14 cellular contexts compared by ENCODE assay signal in the genomic region with DNA sequence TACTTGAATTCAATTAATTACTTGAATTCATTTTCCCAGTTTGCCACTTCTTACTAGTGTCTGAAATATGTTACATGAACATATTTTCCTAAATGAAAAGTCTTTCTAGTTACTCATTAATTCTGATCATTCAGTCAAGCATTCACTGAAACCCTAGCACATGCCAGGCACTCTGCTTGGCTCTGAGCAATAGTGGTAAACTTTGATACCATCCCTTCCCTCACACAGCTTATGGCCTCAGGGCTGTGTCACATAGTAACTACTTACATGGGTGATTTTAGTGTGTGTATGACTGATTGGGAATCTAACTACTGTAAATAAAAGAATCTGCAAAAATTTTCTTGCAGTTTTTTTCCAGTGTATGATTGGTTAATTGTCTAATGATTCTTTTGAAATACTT. TPM values are rescaled to one million over a fixed set of nuclear protein-coding genes. Genes with fewer than 3 reads are reported as not detected.
DNase-seq lines count a peak whose midpoint lies in the region; ATAC-seq, FAIRE-seq and TF ChIP-seq lines count a peak whose summit lies in the region.
"Had no signal": no experiment of that assay in that cellular context is flagged by ENCODE, and none has a peak within 500 bp of the region (broad histone marks: within the 10 kb centered on the region; RNA-seq: fewer than 3 reads in every experiment).

No MANE protein-coding gene starts in this region.

- peaks cover 3% of the 10 kb centered on the region for H3K36me3 Mint-ChIP-seq in CD4-positive, CD25-positive, alpha-beta regulatory T cell
- peaks cover 23% of the 10 kb centered on the region for H3K36me3 Mint-ChIP-seq in activated CD4-positive, alpha-beta T cell treated with anti-CD3 and anti-CD28 coated beads, Interleukin-2, amount 10 ng/mL, durations not matched to agents 7 days and 5 days (ENCODE audit: low read depth)

- no peak overlapping the region for H3K18ac ChIP-seq in IMR-90 (ENCODE audit: low read depth, low read length)

- POLR2A ChIA-PET in IMR-90 (lab: Charles Lee; ENCODE audit: unreplicated experiment): no interaction called here
- POLR2A ChIA-PET in activated CD4-positive, alpha-beta T cell treated with anti-CD3 and anti-CD28 coated beads, Interleukin-2, amount 10 ng/mL, durations not matched to agents 7 days and 5 days (lab: Charles Lee): no interaction called here

- peaks cover 91% of the 10 kb centered on the region for H3K79me2 ChIP-seq in keratinocyte (ENCODE audit: control insufficient read depth, insufficient read depth, low read length)

- H3K27me3 Mint-ChIP-seq in CD4-positive, CD25-positive, alpha-beta regulatory T cell: no peaks in the 10 kb centered on the region
- no peaks in the 10 kb centered on the region for H3K27me3 Mint-ChIP-seq in activated CD4-positive, alpha-beta T cell treated with anti-CD3 and anti-CD28 coated beads, Interleukin-2, amount 10 ng/mL, durations not matched to agents 7 days and 5 days

- H3K9ac ChIP-seq in IMR-90 (ENCODE audit: low read depth, low read length) (no peak overlapping the region), keratinocyte (ENCODE audit: control insufficient read depth, extremely low read depth, insufficient read depth, low read length) (no peak overlapping the region)

- dilution Hi-C loops in IMR-90 (cut with HindIII; ENCODE audit: low sequenced_read_pairs, unreplicated experiment) (no loop called here), keratinocyte (cut with MboI; ENCODE audit: extremely low pct_ligation_motif_present, low sequenced_read_pairs) (no loop called here)

- peaks cover 2% of the 10 kb centered on the region for H3K36me3 ChIP-seq in CD4-positive, CD25-positive, alpha-beta regulatory T cell (ENCODE audit: control insufficient read depth, insufficient read depth, low read length)
- H3K36me3 ChIP-seq in IMR-90 (ENCODE audit: control insufficient read depth, insufficient read depth, low read length): no peaks in the 10 kb centered on the region
- peaks cover 2 to 8% of the 10 kb centered on the region in 2 experiments for H3K36me3 ChIP-seq in keratinocyte (ENCODE audit: control insufficient read depth in 2 of 2, extremely low read depth in 1 of 2, insufficient read depth in 2 of 2, low read length in 2 of 2)
- H3K36me3 ChIP-seq: vagina had no signal

- peaks cover 18% of the 10 kb centered on the region for H3K4me1 ChIP-seq in CD4-positive, CD25-positive, alpha-beta regulatory T cell (ENCODE audit: control insufficient read depth, insufficient read depth, low read length, poor library complexity, severe bottlenecking)
- H3K4me1 ChIP-seq in IMR-90 (ENCODE audit: control insufficient read depth, insufficient read depth, low read length): peaks cover 6% of the 10 kb centered on the region; the same call in 1 of the 2 replicates
- H3K4me1 ChIP-seq in keratinocyte (ENCODE audit: control insufficient read depth, extremely low read depth, insufficient read depth, low read length): peaks cover 15% of the 10 kb centered on the region

- H3K27me3 ChIP-seq in CD4-positive, CD25-positive, alpha-beta regulatory T cell (ENCODE audit: control insufficient read depth, insufficient read depth, low read length): no peaks in the 10 kb centered on the region
- no peaks in the 10 kb centered on the region for H3K27me3 ChIP-seq in IMR-90 (ENCODE audit: control insufficient read depth, insufficient read depth, low read length)
- no peaks in the 10 kb centered on the region for H3K27me3 ChIP-seq in keratinocyte (ENCODE audit: control insufficient read depth, extremely low read depth, insufficient read depth, low read length)
- H3K27me3 ChIP-seq: vagina had no signal

- no peak for DNase-seq in CD4-positive, CD25-positive, alpha-beta regulatory T cell
- DNase-seq in IMR-90 (peak; percentile 11), keratinocyte (ENCODE audit: low read depth, low spot score) (no peak), D341Med (ENCODE audit: low spot score) (no peak), frontal cortex (ENCODE audit: low spot score in 2 of 2) (no peak)
- no peak for DNase-seq in stimulated activated CD4-positive, alpha-beta T cell treated with anti-CD3 and anti-CD28 coated beads, Interleukin-12 subunit alpha, Interleukin-12 subunit beta, amount 100 ng/mL, for 4 hours
- no peak for DNase-seq in activated CD4-positive, alpha-beta T cell treated with anti-CD3 and anti-CD28 coated beads, Interleukin-2, amount 10 ng/mL, durations not matched to agents 7 days and 5 days
- DNase-seq: activated T-cell treated with anti-CD3 and anti-CD28 coated beads, Interleukin-2, amount 50 U/mL, for 1 hour; NCI-H1092; psoas muscle; T-helper 2 cell had no signal

- no peak overlapping the region for H3K14ac ChIP-seq in IMR-90 (replicated peaks; ENCODE audit: low read depth, low read length)

- peaks cover 32 to 65% of the 10 kb centered on the region in 2 experiments for H3K79me1 ChIP-seq in IMR-90 (ENCODE audit: low read depth in 1 of 2, low read length in 2 of 2)

- no peak for TF ChIP-seq RAD21 in IMR-90 (IDR thresholded peaks at IDR 0.05; ENCODE audit: low read length)

- 0 out of 2 replicates have a peak, but pooled peaks cover 3% of the 10 kb centered on the region for H3K9me1 ChIP-seq in IMR-90 (ENCODE audit: insufficient read depth, low read length)
- H3K9me1 ChIP-seq in keratinocyte (ENCODE audit: control insufficient read depth, extremely low read depth, insufficient read depth, low read length): no peaks in the 10 kb centered on the region

- H4K91ac ChIP-seq in IMR-90 (ENCODE audit: insufficient read depth, low read depth, low read length): no peak overlapping the region

- H2BK5ac ChIP-seq in IMR-90 (ENCODE audit: low read depth, low read length, poor library complexity, severe bottlenecking): no peak overlapping the region

- H2BK120ac ChIP-seq in IMR-90 (ENCODE audit: low read depth, low read length): no peak overlapping the region

- ATAC-seq in CD4-positive, CD25-positive, alpha-beta regulatory T cell (ENCODE audit: low read depth in 2 of 2): no peak
- ATAC-seq in GM19395 (IDR thresholded peaks at IDR 0.05; ENCODE audit: unreplicated experiment): peak; percentile 45
- peak; percentile 51 for ATAC-seq in IMR-90 (ENCODE audit: low read depth)
- ATAC-seq: psoas muscle had no signal

- no peak for TF ChIP-seq POLR2A in IMR-90 (IDR thresholded peaks at IDR 0.05; ENCODE audit: low read depth, low read length)

- H3K9me3 ChIP-seq in CD4-positive, CD25-positive, alpha-beta regulatory T cell (ENCODE audit: control insufficient read depth in 2 of 2, low read length in 2 of 2): no peaks in the 10 kb centered on the region
- H3K9me3 ChIP-seq in IMR-90 (ENCODE audit: control insufficient read depth, insufficient read depth, low read length) (no peaks in the 10 kb centered on the region), keratinocyte (ENCODE audit: control insufficient read depth, low read depth, low read length) (no peaks in the 10 kb centered on the region)
- H3K9me3 ChIP-seq: psoas muscle, vagina had no signal

- no peak overlapping the region for H3K4ac ChIP-seq in IMR-90 (ENCODE audit: low read depth, low read length)

- no peak overlapping the region for H3K4me3 Mint-ChIP-seq in CD4-positive, CD25-positive, alpha-beta regulatory T cell
- H3K4me3 Mint-ChIP-seq in activated CD4-positive, alpha-beta T cell treated with anti-CD3 and anti-CD28 coated beads, Interleukin-2, amount 10 ng/mL, durations not matched to agents 7 days and 5 days: no peak overlapping the region

- H2AK9ac ChIP-seq in IMR-90 (replicated peaks; ENCODE audit: low read depth, low read length, poor library complexity): no peak overlapping the region

- no peak overlapping the region for H4K8ac ChIP-seq in IMR-90 (ENCODE audit: low read depth in 2 of 2, low read length in 2 of 2)

- H2AFZ ChIP-seq in IMR-90 (replicated peaks; ENCODE audit: low read length, poor library complexity): no peak overlapping the region
- H2AFZ ChIP-seq in keratinocyte (ENCODE audit: control insufficient read depth, low read length): no peak overlapping the region

- BruUV-seq in IMR-90 (replicated peaks; lab: Mats Ljungman, UMichigan): no TSS peak

- H3K56ac ChIP-seq in IMR-90 (ENCODE audit: extremely low read depth, insufficient read depth, low read length): no peak overlapping the region

- CTCF ChIA-PET in IMR-90 (lab: Yijun Ruan, JAX): no interaction called here
- CTCF ChIA-PET in activated CD4-positive, alpha-beta T cell treated with anti-CD3 and anti-CD28 coated beads, Interleukin-2, amount 10 ng/mL, durations not matched to agents 7 days and 5 days (lab: Charles Lee): no interaction called here

- no peak overlapping the region for H3K23ac ChIP-seq in IMR-90 (ENCODE audit: low read depth, low read length)

- in situ Hi-C loops in IMR-90 (cut with MboI; ENCODE audit: low sequenced_read_pairs): no loop called here

- no peak overlapping the region for H2BK20ac ChIP-seq in IMR-90 (ENCODE audit: low read depth, low read length)

- peak overlapping the region in 2 of 3 donors; percentile 9 to 17 for H3K27ac Mint-ChIP-seq in CD4-positive, CD25-positive, alpha-beta regulatory T cell
- H3K27ac Mint-ChIP-seq in activated CD4-positive, alpha-beta T cell treated with anti-CD3 and anti-CD28 coated beads, Interleukin-2, amount 10 ng/mL, durations not matched to agents 7 days and 5 days: no peak overlapping the region

- peaks cover 48 to 70% (median 54%) of the 10 kb centered on the region in 4 donors for H3K4me1 Mint-ChIP-seq in CD4-positive, CD25-positive, alpha-beta regulatory T cell
- peaks cover 26% of the 10 kb centered on the region for H3K4me1 Mint-ChIP-seq in activated CD4-positive, alpha-beta T cell treated with anti-CD3 and anti-CD28 coated beads, Interleukin-2, amount 10 ng/mL, durations not matched to agents 7 days and 5 days

- H4K20me1 ChIP-seq in IMR-90 (ENCODE audit: insufficient read depth, low read length) (no peaks in the 10 kb centered on the region; the same call in 1 of the 2 replicates), keratinocyte (ENCODE audit: control insufficient read depth, extremely low read depth, insufficient read depth, low read length) (peaks cover 4% of the 10 kb centered on the region)

- no peak overlapping the region for H3K27ac ChIP-seq in CD4-positive, CD25-positive, alpha-beta regulatory T cell (ENCODE audit: insufficient read depth, low read length, poor library complexity, severe bottlenecking)
- no peak overlapping the region for H3K27ac ChIP-seq in IMR-90 (ENCODE audit: insufficient read depth, low read length)
- H3K27ac ChIP-seq in keratinocyte (ENCODE audit: control insufficient read depth, insufficient read depth, low read length): no peak overlapping the region
- H3K27ac ChIP-seq: psoas muscle, vagina had no signal

- no peak overlapping the region for H4K5ac ChIP-seq in IMR-90 (ENCODE audit: low read depth, low read length)

- TF ChIP-seq CTCF in IMR-90 (conservative IDR thresholded peaks at IDR 0.05; ENCODE audit: low read depth, low read length) (no peak), keratinocyte (optimal IDR thresholded peaks at IDR 0.05 in 1 of 3, IDR thresholded peaks at IDR 0.05 in 1 of 3, conservative IDR thresholded peaks at IDR 0.05 in 1 of 3; ENCODE audit: extremely low read depth in 1 of 3, insufficient read depth in 2 of 3, low read length in 3 of 3) (no peak)

- H3K9me3 Mint-ChIP-seq in CD4-positive, CD25-positive, alpha-beta regulatory T cell: no peaks in the 10 kb centered on the region
- H3K9me3 Mint-ChIP-seq in activated CD4-positive, alpha-beta T cell treated with anti-CD3 and anti-CD28 coated beads, Interleukin-2, amount 10 ng/mL, durations not matched to agents 7 days and 5 days: no peaks in the 10 kb centered on the region

- no peak overlapping the region for H2AK5ac ChIP-seq in IMR-90 (ENCODE audit: low read depth, low read length)

- intact Hi-C loops in IMR-90 (cut with micrococcal nuclease): no loop called here

- no peak overlapping the region for H3K4me2 ChIP-seq in IMR-90 (ENCODE audit: low read depth, low read length)
- no peak overlapping the region for H3K4me2 ChIP-seq in keratinocyte (ENCODE audit: control insufficient read depth, extremely low read depth, insufficient read depth, low read depth, low read length)

- no peak overlapping the region for H2BK15ac ChIP-seq in IMR-90 (ENCODE audit: low read depth, low read length)

- peak; percentile 43 for FAIRE-seq in keratinocyte (lab: Jason Lieb, UNC)
- FAIRE-seq in frontal cortex (lab: Jason Lieb, UNC): no peak
- FAIRE-seq: GM12892 had no signal

- no peak overlapping the region for H3K4me3 ChIP-seq in CD4-positive, CD25-positive, alpha-beta regulatory T cell (ENCODE audit: low read depth, low read length)
- H3K4me3 ChIP-seq in IMR-90 (ENCODE audit: insufficient read depth, low read depth, low read length) (no peak overlapping the region), keratinocyte (ENCODE audit: control insufficient read depth in 2 of 3, extremely low read depth in 1 of 3, insufficient read depth in 2 of 3, low read depth in 1 of 3, low read length in 3 of 3) (no peak overlapping the region)
- H3K4me3 ChIP-seq: psoas muscle, vagina had no signal

RNA-seq across cellular contexts. Expression of a gene that starts 32.7 kb away (rescaled TPM):
- 37.5 TPM for total RNA-seq in CD4-positive, CD25-positive, alpha-beta regulatory T cell
- polyA plus RNA-seq in CD4-positive, CD25-positive, alpha-beta regulatory T cell: 10 to 100 TPM; 30.8 to 43.8 (median 33.0) TPM
- total RNA-seq in IMR-90 (2012; rRNA removed): 43.7 and 76.1 TPM in 2 replicates
- 38.2 and 47.9 TPM in 2 replicates for polyA plus RNA-seq in IMR-90 (2012; rRNA removed)
- polyA plus RNA-seq in IMR-90 (2012; cell fraction: cytosol; rRNA removed): 10.2 and 21.2 TPM in 2 replicates
- 18.8 and 53.5 TPM in 2 replicates for polyA plus RNA-seq in IMR-90 (2012; cell fraction: nucleus; rRNA removed; ENCODE audit: low replicate concordance)
- 43.9 to 89.4 TPM (median 88.8 TPM) in 3 replicates for polyA plus RNA-seq in keratinocyte
- polyA plus RNA-seq in keratinocyte (2011; ENCODE audit: low read depth): 210 TPM
- polyA plus RNA-seq in keratinocyte (2011; cell fraction: cytosol; rRNA removed): 50.3 and 90.5 TPM in 2 replicates
- 72.3 and 90.4 TPM in 2 replicates for polyA plus RNA-seq in keratinocyte (2011; cell fraction: nucleus; rRNA removed)
- polyA plus RNA-seq in keratinocyte (2012; ENCODE audit: low replicate concordance): 41.6 and 60.3 TPM in 2 replicates
- 47.2 to 91.9 TPM (median 64.3 TPM) in 3 replicates for polyA minus RNA-seq in keratinocyte
- 38.8 TPM for polyA minus RNA-seq in keratinocyte (2011; cell fraction: cytosol; rRNA and poly(A)+ RNA removed)
- polyA minus RNA-seq in keratinocyte (2011; cell fraction: nucleus; rRNA and poly(A)+ RNA removed): 35.7 and 72.4 TPM in 2 replicates
- 22.0 TPM for total RNA-seq in frontal cortex
- total RNA-seq in activated CD4-positive, alpha-beta T cell treated with anti-CD3 and anti-CD28 coated beads, Interleukin-2, amount 10 ng/mL, durations not matched to agents 7 days and 5 days: 10 to 100 TPM; 49.2 to 59.7 TPM

Comparison
In these comparisons a context has a peak if more than half of its experiments do, and no peak if none do; other contexts are left out.
1. ATAC-seq: peak in GM19395 (single experiment) and IMR-90 (single experiment); none in CD4-positive, CD25-positive, alpha-beta regulatory T cell (0 of 2).